Comparison of ENCODE assay signal across 10 cellular contexts in the genomic region with DNA sequence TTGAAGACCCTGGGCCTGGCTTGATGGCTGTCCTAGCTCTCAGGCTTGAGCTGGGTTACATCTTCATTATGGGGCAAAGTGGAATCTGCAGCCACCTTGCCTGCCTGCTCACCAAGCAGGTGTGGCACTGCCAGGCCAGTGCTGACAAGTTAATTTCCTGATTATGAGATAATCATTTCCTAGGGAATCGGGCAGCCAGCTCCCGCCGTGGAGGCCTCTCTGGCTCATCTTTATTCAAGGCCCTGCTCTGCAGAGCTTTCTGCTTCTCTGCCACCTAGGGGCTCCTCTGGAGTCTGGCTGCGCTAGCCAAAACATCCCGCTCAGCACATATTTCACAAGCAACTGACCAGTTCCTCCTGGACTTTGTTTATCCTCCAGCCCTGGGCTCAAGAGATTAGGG. TPM values are rescaled to one million over a fixed set of nuclear protein-coding genes. Genes with fewer than 3 reads are reported as not detected.
DNase-seq lines count a peak whose midpoint lies in the region; ATAC-seq and TF ChIP-seq lines count a peak whose summit lies in the region.
"Had no signal": no experiment of that assay in that cellular context is flagged by ENCODE, and none has a peak within 500 bp of the region (broad histone marks: within the 10 kb centered on the region; RNA-seq: fewer than 3 reads in every experiment).

No MANE protein-coding gene starts in this region.

- no peak overlapping the region for H3K4me2 ChIP-seq in hepatocyte

- peak in 2 of 3 experiments; percentile 37 to 46 for TF ChIP-seq CTCF in ascending aorta (IDR thresholded peaks at IDR 0.05)
- peak; percentile 16 for TF ChIP-seq CTCF in hepatocyte (IDR thresholded peaks at IDR 0.05; ENCODE audit: poor library complexity)

- peaks cover 13% of the 10 kb centered on the region for H3K79me2 ChIP-seq in hepatocyte

- WGBS in hepatocyte (ENCODE audit: low lambda C conversion rate, missing lambda C conversion rate) = 41% methylated on average over 5 of the region's 5 CpGs

- no peaks in the 10 kb centered on the region for H3K9me2 ChIP-seq in hepatocyte (replicated peaks; ENCODE audit: insufficient read depth)

- H3K4me1 ChIP-seq in ascending aorta = peaks cover 23 to 74% of the 10 kb centered on the region in 2 donors
- peaks cover 34% of the 10 kb centered on the region for H3K4me1 ChIP-seq in hepatocyte (ENCODE audit: insufficient read depth)
- peaks cover 3% of the 10 kb centered on the region for H3K4me1 ChIP-seq in HAP-1

- H3K9me3 ChIP-seq in ascending aorta = no peaks in the 10 kb centered on the region
- H3K9me3 ChIP-seq in hepatocyte (ENCODE audit: low read depth) = no peaks in the 10 kb centered on the region
- no peaks in the 10 kb centered on the region for H3K9me3 ChIP-seq in HAP-1
- H3K9me3 ChIP-seq: neutrophil had no signal

- DNase-seq in NCI-H1417 (lab: John Stamatoyannopoulos, UW) (peak in 2 of 3 experiments; percentile 56 to 82), NCI-H1417 treated with DMSO at 0.1 percent for 48 hours (lab: John Stamatoyannopoulos, UW) (no peak), ascending aorta (ENCODE audit: low spot score in 2 of 2) (peak in 1 of 2 donors; percentile 80), hepatocyte (ENCODE audit: low spot score) (peak; percentile 60), superior temporal gyrus (ENCODE audit: extremely low spot score) (peak; percentile 4), AG20443 (ENCODE audit: low spot score) (no peak), HAP-1 (ENCODE audit: low spot score in 2 of 2) (no peak)
- DNase-seq: activated gamma-delta T cell treated with Interleukin-2 at 50 U/mL for 16 hours had no signal

- H3K27me3 ChIP-seq in ascending aorta = no peaks in the 10 kb centered on the region
- H3K27me3 ChIP-seq in hepatocyte = no peaks in the 10 kb centered on the region
- peaks cover 2% of the 10 kb centered on the region; the same call in 1 of the 2 replicates for H3K27me3 ChIP-seq in HAP-1 (ENCODE audit: low read depth)
- H3K27me3 ChIP-seq: neutrophil had no signal

- in situ Hi-C loops in HAP-1 (cut with MboI; ENCODE audit: low sequenced_read_pairs) = no loop called here

- H3K4me3 ChIP-seq in ascending aorta (peak overlapping the region in 1 of 2 donors; percentile 42), hepatocyte (no peak overlapping the region), HAP-1 (no peak overlapping the region)

- H3K36me3 ChIP-seq in ascending aorta (peaks cover 0 to 5% of the 10 kb centered on the region in 2 donors), hepatocyte (replicated peaks; ENCODE audit: insufficient read depth, low read depth) (no peaks in the 10 kb centered on the region), HAP-1 (replicated peaks) (no peaks in the 10 kb centered on the region)
- H3K36me3 ChIP-seq: neutrophil had no signal

- no peaks in the 10 kb centered on the region for H4K20me1 ChIP-seq in hepatocyte (ENCODE audit: insufficient read depth, poor library complexity, severe bottlenecking)

- H3K27ac ChIP-seq in ascending aorta (peak overlapping the region; percentile 77 to 84), hepatocyte (peak overlapping the region; percentile 37)
- H3K27ac ChIP-seq: neutrophil had no signal

- ATAC-seq in HG03095 (IDR thresholded peaks at IDR 0.05; ENCODE audit: unreplicated experiment) = no peak

- H2AFZ ChIP-seq in hepatocyte = no peak overlapping the region

- intact Hi-C loops in ascending aorta (cut with DNase I) = no loop called here

RNA-seq across cellular contexts. Expression of gene LOXL1, which starts 9.9 kb away (rescaled TPM):
- total RNA-seq in ascending aorta (260 TPM), hepatocyte (35.6 and 44.5 TPM in 2 replicates)
- 96.9 and 136 TPM in 2 replicates for polyA plus RNA-seq in hepatocyte

RNA-seq across cellular contexts. Expression of gene STOML1, which starts 55.9 kb away (rescaled TPM):
- total RNA-seq in ascending aorta (15.3 TPM), hepatocyte (10.3 and 14.2 TPM in 2 replicates)
- 19.8 and 21.0 TPM in 2 replicates for polyA plus RNA-seq in hepatocyte

RNA-seq across cellular contexts. Expression of gene PML, which starts 58.3 kb away (rescaled TPM):
- total RNA-seq in ascending aorta (227 TPM), hepatocyte (9.7 and 15.7 TPM in 2 replicates)
- 29.9 and 38.8 TPM in 2 replicates for polyA plus RNA-seq in hepatocyte

Comparison
In these comparisons a context has a peak if more than half of its experiments do, and no peak if none do; other contexts are left out.
1. DNase-seq: peak in NCI-H1417 (2 of 3), hepatocyte (single experiment) and superior temporal gyrus (single experiment); none in NCI-H1417 treated with DMSO at 0.1 percent for 48 hours (single experiment), AG20443 (single experiment) and HAP-1 (0 of 2).
2. RNA of gene PML, which starts 58.3 kb away (total RNA-seq): 227 TPM in ascending aorta (single experiment); 9.7 to 15.7 TPM in hepatocyte; every median in the first group is over 10 times any median in the second.